Comparison of ENCODE assay signal across 14 cellular contexts in genomic region chr1:54380285-54380882, GRCh38. TPM values are rescaled to one million over a fixed set of nuclear protein-coding genes. Genes with fewer than 3 reads are reported as not detected.
DNase-seq lines count a peak whose midpoint lies in the region; ATAC-seq and TF ChIP-seq lines count a peak whose summit lies in the region.
"Had no signal": no experiment of that assay in that cellular context is flagged by ENCODE, and none has a peak within 500 bp of the region (broad histone marks: within the 10 kb centered on the region; RNA-seq: fewer than 3 reads in every experiment).

No MANE protein-coding gene starts in this region.

- CTCF ChIA-PET in CD8-positive, alpha-beta T cell (lab: Charles Lee) = no interaction called here

- no peaks in the 10 kb centered on the region for H3K9me3 ChIP-seq in CD8-positive, alpha-beta T cell (ENCODE audit: low read length)
- H3K9me3 ChIP-seq: BLaER1, SJSA1 had no signal

- intact Hi-C loops in CD8-positive, alpha-beta T cell (cut with DNase I, micrococcal nuclease) = no loop called here

- H3K4me3 ChIP-seq in CD8-positive, alpha-beta T cell (ENCODE audit: low read depth, low read length) = no peak overlapping the region
- H3K4me3 ChIP-seq in coronary artery = peak overlapping the region; percentile 33
- H3K4me3 ChIP-seq: BLaER1, SJSA1 had no signal

- H3K36me3 ChIP-seq in CD8-positive, alpha-beta T cell (ENCODE audit: insufficient read depth, low read length) = no peaks in the 10 kb centered on the region

- POLR2A ChIA-PET in CD8-positive, alpha-beta T cell (lab: Charles Lee) = no interaction called here

- H3K9me3 Mint-ChIP-seq in CD8-positive, alpha-beta T cell = no peaks in the 10 kb centered on the region
- H3K9me3 Mint-ChIP-seq in nephron = no peaks in the 10 kb centered on the region

- H3K27ac ChIP-seq in CD8-positive, alpha-beta T cell (ENCODE audit: low read depth, low read length) = no peak overlapping the region
- H3K27ac ChIP-seq in VCaP = peak overlapping the region; percentile 18; the same call in 1 of the 2 replicates
- peak overlapping the region; percentile 34 to 76 for H3K27ac ChIP-seq in coronary artery
- H3K27ac ChIP-seq: SJSA1 had no signal

- peaks cover 59% of the 10 kb centered on the region for H3K4me1 ChIP-seq in CD8-positive, alpha-beta T cell (ENCODE audit: insufficient read depth, low read length)

- H3K27me3 Mint-ChIP-seq in CD8-positive, alpha-beta T cell (ENCODE audit: low read depth) = no peaks in the 10 kb centered on the region
- H3K27me3 Mint-ChIP-seq in nephron (ENCODE audit: low read depth) = no peaks in the 10 kb centered on the region

- H3K27ac Mint-ChIP-seq in CD8-positive, alpha-beta T cell = peak overlapping the region; percentile 41
- H3K27ac Mint-ChIP-seq in nephron = peak overlapping the region; percentile 66 to 96 (median 70)

- ATAC-seq in CD8-positive, alpha-beta T cell = peak; percentile 60
- ATAC-seq in GM18517 (IDR thresholded peaks at IDR 0.05; ENCODE audit: unreplicated experiment) (no peak), HG02759 (IDR thresholded peaks at IDR 0.05; ENCODE audit: unreplicated experiment) (no peak)
- ATAC-seq: activated CD4-positive, CD25-positive, alpha-beta regulatory T cell treated with anti-CD3 and anti-CD28 coated beads, Interleukin-2, amount 50 U/mL, for 24 hours had no signal

- no peak for TF ChIP-seq CTCF in CD8-positive, alpha-beta T cell (IDR thresholded peaks at IDR 0.05)
- TF ChIP-seq CTCF in VCaP (conservative IDR thresholded peaks at IDR 0.05) (no peak), coronary artery (IDR thresholded peaks at IDR 0.05) (no peak), nephron (IDR thresholded peaks at IDR 0.05; ENCODE audit: unreplicated experiment in 3 of 3) (no peak)

- H3K4me3 Mint-ChIP-seq in CD8-positive, alpha-beta T cell = no peak overlapping the region
- no peak overlapping the region for H3K4me3 Mint-ChIP-seq in nephron

- peak in 4 of 7 experiments; percentile 15 to 64 (median 30) for DNase-seq in CD8-positive, alpha-beta T cell
- no peak for DNase-seq in coronary artery (ENCODE audit: low spot score)
- no peak for DNase-seq in NCI-H1417 (lab: John Stamatoyannopoulos, UW)
- no peak for DNase-seq in GDM1 (lab: John Stamatoyannopoulos, UW)
- DNase-seq: NCI-H1105, NCI-H69, retina had no signal

- no peaks in the 10 kb centered on the region for H3K27me3 ChIP-seq in CD8-positive, alpha-beta T cell (ENCODE audit: insufficient read depth, low read length)
- H3K27me3 ChIP-seq: BLaER1, SJSA1 had no signal

- peaks cover 75% of the 10 kb centered on the region for H3K4me1 Mint-ChIP-seq in CD8-positive, alpha-beta T cell (ENCODE audit: low read depth)
- H3K4me1 Mint-ChIP-seq in nephron = peaks cover 53% of the 10 kb centered on the region

- peaks cover 46% of the 10 kb centered on the region for H3K36me3 Mint-ChIP-seq in CD8-positive, alpha-beta T cell
- peaks cover 48% of the 10 kb centered on the region for H3K36me3 Mint-ChIP-seq in nephron (ENCODE audit: low read depth)

RNA-seq across cellular contexts. Expression of gene SSBP3, which starts 25.8 kb away (rescaled TPM):
- total RNA-seq in CD8-positive, alpha-beta T cell = 10 to 100 TPM; 41.5 to 47.7 TPM

Comparison
In these comparisons a context has a peak if more than half of its experiments do, and no peak if none do; other contexts are left out.
1. DNase-seq: peak in CD8-positive, alpha-beta T cell (4 of 7); none in coronary artery (single experiment), NCI-H1417 (0 of 3) and GDM1 (single experiment).